8 cellular contexts compared by ENCODE assay signal in the genomic region with DNA sequence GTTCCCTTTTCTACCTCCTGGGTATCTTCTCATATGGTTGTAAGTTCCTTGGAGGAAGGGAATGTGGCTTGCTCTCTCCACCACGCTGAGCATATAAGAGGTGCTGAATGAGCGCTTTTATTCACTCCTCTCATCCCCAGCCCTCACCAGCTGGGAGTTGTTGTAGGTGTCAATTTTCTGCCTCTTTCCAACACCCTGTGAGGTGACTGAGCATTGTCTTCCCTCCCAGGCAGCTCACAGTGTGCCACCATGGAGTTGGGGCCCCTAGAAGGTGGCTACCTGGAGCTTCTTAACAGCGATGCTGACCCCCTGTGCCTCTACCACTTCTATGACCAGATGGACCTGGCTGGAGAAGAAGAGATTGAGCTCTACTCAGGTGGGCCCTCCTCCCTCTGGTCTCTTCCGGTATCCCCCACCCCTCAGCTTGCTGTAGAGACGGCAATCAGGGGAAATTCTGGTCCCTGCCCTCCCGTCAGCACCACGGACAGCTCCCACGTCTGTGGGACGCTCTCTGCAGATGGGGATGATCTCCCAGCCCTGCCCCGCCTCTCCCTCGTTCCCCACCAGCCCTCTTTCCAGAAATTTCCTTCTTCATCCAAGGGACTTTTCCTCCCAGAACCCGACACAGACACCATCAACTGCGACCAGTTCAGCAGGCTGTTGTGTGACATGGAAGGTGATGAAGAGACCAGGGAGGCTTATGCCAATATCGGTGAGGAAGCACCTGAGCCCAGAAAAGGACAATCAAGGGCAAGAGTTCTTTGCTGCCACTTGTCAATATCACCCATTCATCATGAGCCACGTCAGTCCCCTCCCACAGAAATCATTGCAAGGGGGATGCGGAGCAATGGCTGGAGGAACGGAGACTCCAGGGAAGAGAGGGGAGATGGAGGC. TPM values are rescaled to one million over a fixed set of nuclear protein-coding genes. Genes with fewer than 3 reads are reported as not detected.
A peak's percentile ranks its signal among the peaks of the same experiment; 100 is the strongest.
DNase-seq lines count a peak whose midpoint lies in the region; ATAC-seq and TF ChIP-seq lines count a peak whose summit lies in the region.

No MANE protein-coding gene starts in this region.

- no peak overlapping the region for H3K4me3 ChIP-seq in fibroblast of mammary gland (ENCODE audit: control insufficient read depth, low read depth, low read length)

- intact Hi-C loops in activated CD4-positive, alpha-beta T cell treated with anti-CD3 and anti-CD28 coated beads for 36 hours (cut with DNase I, micrococcal nuclease), result no loop called here

- H3K27me3 Mint-ChIP-seq in activated CD4-positive, alpha-beta T cell treated with anti-CD3 and anti-CD28 coated beads for 36 hours, result peaks cover 7% of the 10 kb centered on the region

- H3K36me3 Mint-ChIP-seq in activated CD4-positive, alpha-beta T cell treated with anti-CD3 and anti-CD28 coated beads for 36 hours (ENCODE audit: low read depth), result no peaks in the 10 kb centered on the region

- ATAC-seq in activated CD4-positive, alpha-beta T cell treated with anti-CD3 and anti-CD28 coated beads for 36 hours, result no peak
- ATAC-seq in HG02610 (IDR thresholded peaks at IDR 0.05; ENCODE audit: unreplicated experiment), result no peak

- POLR2A ChIA-PET in activated CD4-positive, alpha-beta T cell treated with anti-CD3 and anti-CD28 coated beads for 36 hours (lab: Charles Lee), result no interaction called here

- no peak overlapping the region for H3K4me3 Mint-ChIP-seq in activated CD4-positive, alpha-beta T cell treated with anti-CD3 and anti-CD28 coated beads for 36 hours

- no peaks in the 10 kb centered on the region for H3K9me3 Mint-ChIP-seq in activated CD4-positive, alpha-beta T cell treated with anti-CD3 and anti-CD28 coated beads for 36 hours (ENCODE audit: low read depth)

- peak; percentile 71 for DNase-seq in activated CD4-positive, alpha-beta T cell treated with anti-CD3 and anti-CD28 coated beads for 36 hours
- no peak for DNase-seq in activated CD4-positive, alpha-beta T cell treated with anti-CD3 and anti-CD28 coated beads, Interleukin-2, amount 50 U/mL, for 4 hours
- DNase-seq in SK-MEL-5 (ENCODE audit: low read depth, low spot score) (peak; percentile 19), fibroblast of mammary gland (ENCODE audit: low read depth) (peak; percentile 30), NCI-H2227 (lab: John Stamatoyannopoulos, UW; ENCODE audit: unreplicated experiment) (no peak), NCI-H748 treated with DMSO at 0.1 percent for 48 hours (lab: John Stamatoyannopoulos, UW) (no peak)
- DNase-seq in stimulated activated CD4-positive, alpha-beta T cell treated with anti-CD3 and anti-CD28 coated beads, Interleukin-2, amount 100 ng/mL, for 48 hours, result peak; percentile 27 to 46

- in situ Hi-C loops in SK-MEL-5 (cut with HindIII; ENCODE audit: low pct_unique_long_range_greater_than_20kb, low sequenced_read_pairs), result no loop called here

- TF ChIP-seq CTCF in fibroblast of mammary gland (conservative IDR thresholded peaks at IDR 0.05; ENCODE audit: control insufficient read depth, insufficient read depth, low read depth, low read length), result no peak

- H3K4me1 Mint-ChIP-seq in activated CD4-positive, alpha-beta T cell treated with anti-CD3 and anti-CD28 coated beads for 36 hours, result no peaks in the 10 kb centered on the region

- CTCF ChIA-PET in activated CD4-positive, alpha-beta T cell treated with anti-CD3 and anti-CD28 coated beads for 36 hours (lab: Charles Lee), result no interaction called here

- H3K27ac Mint-ChIP-seq in activated CD4-positive, alpha-beta T cell treated with anti-CD3 and anti-CD28 coated beads for 36 hours, result no peak overlapping the region

RNA-seq across cellular contexts. Expression of gene CIITA, which starts 18.3 kb away (rescaled TPM):
- 1 to 10 TPM in 1 of 2 experiments, under 1 TPM in 1; 0.87 to 1.4 TPM for total RNA-seq in activated CD4-positive, alpha-beta T cell treated with anti-CD3 and anti-CD28 coated beads for 36 hours
- 3.7 and 4.1 TPM in 2 replicates for total RNA-seq in SK-MEL-5 (2014; rRNA removed; shearing (Covaris generic))
- 3.0 and 5.1 TPM in 2 replicates for polyA plus RNA-seq in SK-MEL-5 (2015; cell fraction: cytosol; rRNA removed)
- 8.5 and 13.1 TPM in 2 replicates for polyA plus RNA-seq in SK-MEL-5 (2015; cell fraction: nucleus; rRNA removed)

RNA-seq across cellular contexts. Expression of gene DEXI, which starts 47.0 kb away (rescaled TPM):
- total RNA-seq in activated CD4-positive, alpha-beta T cell treated with anti-CD3 and anti-CD28 coated beads for 36 hours, result 10 to 100 TPM; 33.8 to 34.9 TPM
- total RNA-seq in SK-MEL-5 (2014; rRNA removed; shearing (Covaris generic)), result 47.6 and 52.8 TPM in 2 replicates
- polyA plus RNA-seq in SK-MEL-5 (2015; cell fraction: cytosol; rRNA removed), result 52.8 and 60.6 TPM in 2 replicates
- 22.2 and 23.7 TPM in 2 replicates for polyA plus RNA-seq in SK-MEL-5 (2015; cell fraction: nucleus; rRNA removed)

RNA-seq across cellular contexts. Expression of gene CLEC16A, which starts 49.1 kb away (rescaled TPM):
- 10 to 100 TPM; 23.5 to 25.4 TPM for total RNA-seq in activated CD4-positive, alpha-beta T cell treated with anti-CD3 and anti-CD28 coated beads for 36 hours
- total RNA-seq in SK-MEL-5 (2014; rRNA removed; shearing (Covaris generic)), result 8.0 TPM in 2 replicates
- 11.6 and 14.9 TPM in 2 replicates for polyA plus RNA-seq in SK-MEL-5 (2015; cell fraction: cytosol; rRNA removed)
- 11.8 and 13.7 TPM in 2 replicates for polyA plus RNA-seq in SK-MEL-5 (2015; cell fraction: nucleus; rRNA removed)

Comparison
In these comparisons a context has a peak if more than half of its experiments do, and no peak if none do; other contexts are left out.
1. DNase-seq: peak in activated CD4-positive, alpha-beta T cell treated with anti-CD3 and anti-CD28 coated beads for 36 hours (single experiment), SK-MEL-5 (single experiment), fibroblast of mammary gland (single experiment) and stimulated activated CD4-positive, alpha-beta T cell treated with anti-CD3 and anti-CD28 coated beads, Interleukin-2, amount 100 ng/mL, for 48 hours (2 of 2); none in activated CD4-positive, alpha-beta T cell treated with anti-CD3 and anti-CD28 coated beads, Interleukin-2, amount 50 U/mL, for 4 hours (0 of 2), NCI-H2227 (single experiment) and NCI-H748 treated with DMSO at 0.1 percent for 48 hours (single experiment).